Comparison of ENCODE assay signal across 12 cellular contexts in the genomic region with DNA sequence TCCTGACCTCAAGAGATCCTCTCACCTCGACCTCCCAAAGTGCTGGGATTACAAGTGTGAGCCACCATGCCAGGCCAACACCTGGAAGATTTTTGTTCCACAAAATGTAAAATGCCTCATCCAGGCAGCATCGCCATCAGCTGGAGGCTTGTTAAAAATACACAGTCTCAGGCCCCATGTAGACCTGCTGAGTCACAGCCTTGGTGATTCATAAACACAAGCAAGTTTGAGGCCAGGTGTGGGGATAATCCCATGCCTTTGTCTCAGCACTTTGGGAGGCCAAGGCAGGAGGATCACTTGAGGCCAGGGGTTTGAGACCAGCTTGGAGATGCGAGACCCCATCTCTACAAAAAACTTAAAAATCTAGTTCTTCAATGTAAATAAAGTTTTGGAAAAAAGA. TPM values are rescaled to one million over a fixed set of nuclear protein-coding genes. Genes with fewer than 3 reads are reported as not detected.
DNase-seq lines count a peak whose midpoint lies in the region; ATAC-seq lines count a peak whose summit lies in the region.
"Had no signal": no experiment of that assay in that cellular context is flagged by ENCODE, and none has a peak within 500 bp of the region (broad histone marks: within the 10 kb centered on the region; RNA-seq: fewer than 3 reads in every experiment).

No MANE protein-coding gene starts in this region.

- no peak overlapping the region for H3K4me3 Mint-ChIP-seq in naive thymus-derived CD8-positive, alpha-beta T cell

- no peak overlapping the region for H3K27ac Mint-ChIP-seq in naive thymus-derived CD8-positive, alpha-beta T cell

- DNase-seq in NCI-H82 (lab: John Stamatoyannopoulos, UW) (peak; percentile 16), NCI-H82 treated with DMSO at 0.1 percent for 48 hours (lab: John Stamatoyannopoulos, UW; ENCODE audit: unreplicated experiment) (no peak), H4 (ENCODE audit: low spot score) (peak; percentile 98), SW480 (ENCODE audit: low spot score) (peak; percentile 52), hepatic stellate cell (ENCODE audit: low spot score) (peak; percentile 58), GM19240 (ENCODE audit: insufficient read length, low spot score) (no peak)
- no peak for DNase-seq in naive thymus-derived CD8-positive, alpha-beta T cell
- DNase-seq: activated CD4-positive, CD25-positive, alpha-beta regulatory T cell treated with anti-CD3 and anti-CD28 coated beads, Interleukin-2, amount 50 U/mL, for 72 hours; body of pancreas; heart right ventricle; stimulated activated naive CD4-positive, alpha-beta T cell treated with Interleukin-2 at 50 U/mL for 16 hours had no signal

- no peak for ATAC-seq in GM18519 (IDR thresholded peaks at IDR 0.05; ENCODE audit: low FRiP score, unreplicated experiment)
- ATAC-seq in naive thymus-derived CD8-positive, alpha-beta T cell, result no peak
- ATAC-seq: body of pancreas, heart right ventricle had no signal

- H3K36me3 Mint-ChIP-seq in naive thymus-derived CD8-positive, alpha-beta T cell, result no peaks in the 10 kb centered on the region

- H3K4me1 Mint-ChIP-seq in naive thymus-derived CD8-positive, alpha-beta T cell, result no peaks in the 10 kb centered on the region

- POLR2A ChIA-PET in naive thymus-derived CD8-positive, alpha-beta T cell (lab: Charles Lee), result interaction anchor here (0.9 kb wide), 1 partner anchor 9 kb away, joined by 4 read pairs; no protein-coding TSS in a partner anchor

- no peaks in the 10 kb centered on the region for H3K9me3 Mint-ChIP-seq in naive thymus-derived CD8-positive, alpha-beta T cell

- H3K27me3 Mint-ChIP-seq in naive thymus-derived CD8-positive, alpha-beta T cell, result peaks cover 0 to 7% (median 2%) of the 10 kb centered on the region in 5 donors

RNA-seq across cellular contexts. Expression of a gene that starts 49.1 kb away (rescaled TPM):
- total RNA-seq in H4 (2014; rRNA removed; shearing (Covaris generic)), result 11.9 and 12.8 TPM in 2 replicates
- total RNA-seq in naive thymus-derived CD8-positive, alpha-beta T cell, result 10 to 100 TPM; 71.5 to 78.5 TPM
- 1 to 10 TPM; 2.3 to 5.6 (median 3.6) TPM for polyA plus RNA-seq in naive thymus-derived CD8-positive, alpha-beta T cell

Comparison
In these comparisons a context has a peak if more than half of its experiments do, and no peak if none do; other contexts are left out.
1. DNase-seq: peak in NCI-H82 (single experiment), H4 (single experiment), SW480 (single experiment) and hepatic stellate cell (single experiment); none in NCI-H82 treated with DMSO at 0.1 percent for 48 hours (single experiment), GM19240 (single experiment) and naive thymus-derived CD8-positive, alpha-beta T cell (0 of 10).